ENCODE assay signal across 8 cellular contexts in the genomic region with DNA sequence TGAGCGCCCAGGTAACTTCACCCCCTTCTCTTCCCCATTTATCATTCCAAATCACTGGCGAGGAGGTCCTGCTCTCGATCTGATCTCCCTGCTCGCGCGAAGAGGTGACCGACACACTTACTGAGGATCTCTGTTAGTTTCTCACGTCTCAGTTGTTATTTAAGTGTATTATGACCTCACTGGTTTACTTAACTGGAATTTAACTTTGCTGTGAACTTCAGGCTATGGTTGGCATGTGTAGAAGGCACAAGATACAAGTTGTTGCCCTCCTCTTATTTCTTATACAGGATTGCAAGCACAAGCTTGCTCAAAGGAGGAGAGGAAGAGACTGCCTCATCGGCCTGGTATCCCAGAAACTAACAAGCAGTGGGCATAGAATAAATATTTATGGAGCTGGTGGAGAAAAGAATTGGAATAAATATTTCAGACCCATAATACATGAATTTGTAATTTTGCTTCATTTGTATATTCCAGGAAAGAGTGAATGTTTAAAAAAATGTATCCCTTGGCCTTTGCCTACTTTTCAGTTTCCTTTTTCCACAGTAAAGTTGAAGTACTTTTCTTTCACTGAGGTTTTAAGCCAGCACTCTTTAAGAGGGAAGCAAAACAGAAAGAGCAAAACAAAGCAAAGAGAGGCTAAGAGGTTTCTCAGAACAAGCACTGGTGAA. TPM values are rescaled to one million over a fixed set of nuclear protein-coding genes. Genes with fewer than 3 reads are reported as not detected.
DNase-seq lines count a peak whose midpoint lies in the region; ATAC-seq and TF ChIP-seq lines count a peak whose summit lies in the region.

No MANE protein-coding gene starts in this region.

- no peak for TF ChIP-seq CTCF in AG04450 (IDR thresholded peaks at IDR 0.05; ENCODE audit: low read depth, low read length)
- no peak for TF ChIP-seq CTCF in HFFc6 (IDR thresholded peaks at IDR 0.05)
- no peak for TF ChIP-seq CTCF in brain (conservative IDR thresholded peaks at IDR 0.05)

- peaks cover 79% of the 10 kb centered on the region for H3K4me1 Mint-ChIP-seq in HFFc6 (ENCODE audit: low read depth)
- peaks cover 66% of the 10 kb centered on the region for H3K4me1 Mint-ChIP-seq in brain

- H3K27ac Mint-ChIP-seq in HFFc6: peak overlapping the region; percentile 92
- peak overlapping the region; percentile 77 to 99 (median 87) for H3K27ac Mint-ChIP-seq in brain

- DNase-seq in AG04450 (ENCODE audit: low read depth, low spot score) (peak; percentile 56), HFFc6 (peak; percentile 43), inferior parietal cortex (ENCODE audit: extremely low spot score) (peak; percentile 52), mucosa of gallbladder (ENCODE audit: low spot score) (no peak)
- no peak for DNase-seq in activated naive CD4-positive, alpha-beta T cell treated with Interleukin-2 at 50 U/mL for 16 hours

- H3K27ac ChIP-seq in AG04450 (ENCODE audit: low read depth, low read length) (peak overlapping the region; percentile 97), skin epidermis (peak overlapping the region; percentile 86 to 98 (median 95))

- H3K9me3 ChIP-seq in AG04450 (ENCODE audit: control insufficient read depth, insufficient read depth, low read length): no peaks in the 10 kb centered on the region

- H3K27me3 Mint-ChIP-seq in HFFc6 (ENCODE audit: insufficient read depth) (peaks cover 2% of the 10 kb centered on the region; the same call in 1 of the 2 replicates), brain (no peaks in the 10 kb centered on the region)

- peak overlapping the region; percentile 90 for H3K4me3 ChIP-seq in AG04450 (ENCODE audit: low read depth, low read length)
- H3K4me3 ChIP-seq in skin epidermis: peak overlapping the region; percentile 52 to 86 (median 73)

- POLR2A ChIA-PET in AG04450 (lab: Yijun Ruan, JAX): interaction anchor here (0.6 to 1.8 kb wide), 6 partner anchors 19 to 338 kb away, joined by 3 to 6 read pairs (median 5); partner anchors contain the start of gene HDDC2

- ATAC-seq in GM21528 (IDR thresholded peaks at IDR 0.05; ENCODE audit: low FRiP score, unreplicated experiment): no peak

- peaks cover 16% of the 10 kb centered on the region for H3K36me3 Mint-ChIP-seq in HFFc6 (ENCODE audit: low read depth)
- H3K36me3 Mint-ChIP-seq in brain: peaks cover 6% of the 10 kb centered on the region

- no peaks in the 10 kb centered on the region for H3K27me3 ChIP-seq in AG04450 (ENCODE audit: control insufficient read depth, insufficient read depth, low read length)

- H3K9me3 Mint-ChIP-seq in HFFc6 (no peaks in the 10 kb centered on the region), brain (no peaks in the 10 kb centered on the region)

- H3K4me3 Mint-ChIP-seq in HFFc6: peak overlapping the region; percentile 93
- H3K4me3 Mint-ChIP-seq in brain: peak overlapping the region; percentile 84 to 97 (median 89)

- CTCF ChIA-PET in AG04450 (lab: Charles Lee): interaction anchor here (0.6 to 7.2 kb wide), 6 partner anchors 9 to 190 kb away, joined by 3 to 46 read pairs (median 3); partner anchors contain the start of gene TPD52L1

RNA-seq across cellular contexts. Expression of gene RNF217, which starts 1.3 kb away (rescaled TPM):
- polyA plus RNA-seq in AG04450 (2011; rRNA removed): 21.8 and 24.6 TPM in 2 replicates
- polyA minus RNA-seq in AG04450 (2011; rRNA and poly(A)+ RNA removed): 56.5 and 71.5 TPM in 2 replicates
- total RNA-seq in HFFc6 (2021; fragmentation: NEBNext Ultra II Directional; extraction: Animal tissue kit (Norgen Biotek cat#: 25700)): 10 to 100 TPM; 10.9 to 19.4 (median 14.7) TPM
- polyA plus RNA-seq in brain (ENCODE audit: insufficient read depth, low read depth, low replicate concordance): 0.41 TPM
- total RNA-seq in mucosa of gallbladder: 32.1 TPM

Comparison
In these comparisons a context has a peak if more than half of its experiments do, and no peak if none do; other contexts are left out.
1. DNase-seq: peak in AG04450 (single experiment), HFFc6 (single experiment) and inferior parietal cortex (single experiment); none in mucosa of gallbladder (single experiment) and activated naive CD4-positive, alpha-beta T cell treated with Interleukin-2 at 50 U/mL for 16 hours (single experiment).